8 cellular contexts compared by ENCODE assay signal in the genomic region with DNA sequence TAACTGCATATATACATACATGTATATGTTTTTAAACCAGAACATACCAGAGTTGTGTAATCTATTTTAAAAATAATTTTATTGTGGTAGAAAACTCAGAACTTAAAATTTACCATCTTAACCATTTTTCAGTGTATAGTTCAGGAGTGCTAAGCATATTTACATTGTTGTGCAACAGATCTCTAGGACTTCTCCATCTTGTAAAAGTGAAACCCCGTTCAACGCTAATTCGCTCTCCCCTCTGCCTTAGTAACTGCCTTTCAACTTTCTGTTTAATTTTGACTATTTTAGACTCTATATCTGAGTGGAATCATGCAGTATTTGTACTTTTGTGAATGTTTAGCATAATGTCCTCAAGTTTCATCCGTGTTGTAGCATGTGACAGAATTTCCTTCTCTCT. TPM values are rescaled to one million over a fixed set of nuclear protein-coding genes. Genes with fewer than 3 reads are reported as not detected.
DNase-seq lines count a peak whose midpoint lies in the region; ATAC-seq and TF ChIP-seq lines count a peak whose summit lies in the region.

No MANE protein-coding gene starts in this region.

- TF ChIP-seq POLR2A in HCT116 (IDR thresholded peaks at IDR 0.05; ENCODE audit: borderline replicate concordance, extremely low read depth, insufficient read depth, insufficient read length), result no peak

- H3K9me2 ChIP-seq in HCT116 (ENCODE audit: insufficient read depth) (no peaks in the 10 kb centered on the region), PC-9 (ENCODE audit: insufficient read depth) (no peaks in the 10 kb centered on the region)

- intact Hi-C loops in HCT116 (cut with micrococcal nuclease), result no loop called here
- intact Hi-C loops in PC-9 (cut with micrococcal nuclease; ENCODE audit: unreplicated experiment), result no loop called here

- TF ChIP-seq RAD21 in HCT116 (IDR thresholded peaks at IDR 0.05; ENCODE audit: low read depth), result no peak

- DNase-seq in GM10248 (ENCODE audit: extremely low spot score), result peak; percentile 28
- no peak for DNase-seq in HCT116 (ENCODE audit: low read depth, low spot score)
- no peak for DNase-seq in PC-9
- no peak for DNase-seq in NCI-H2107 treated with DMSO at 0.1 percent for 48 hours (lab: John Stamatoyannopoulos, UW; ENCODE audit: unreplicated experiment)
- no peak for DNase-seq in foreskin keratinocyte
- no peak for DNase-seq in NCI-H1436 (lab: John Stamatoyannopoulos, UW)

- H3K27me3 ChIP-seq in HCT116 (ENCODE audit: insufficient read depth, low read length), result no peaks in the 10 kb centered on the region
- no peaks in the 10 kb centered on the region for H3K27me3 ChIP-seq in PC-9 (ENCODE audit: insufficient read depth, low read depth)
- H3K27me3 ChIP-seq in mononuclear cell (ENCODE audit: insufficient read depth, low read length), result no peaks in the 10 kb centered on the region
- H3K27me3 ChIP-seq in foreskin keratinocyte, result no peaks in the 10 kb centered on the region

- H3F3A ChIP-seq in PC-9 (ENCODE audit: insufficient read depth, low read depth), result peaks cover 11% of the 10 kb centered on the region

- H4K20me1 ChIP-seq in HCT116 (ENCODE audit: insufficient read depth) (no peaks in the 10 kb centered on the region), PC-9 (ENCODE audit: insufficient read depth) (no peaks in the 10 kb centered on the region)

- POLR2A ChIA-PET in GM10248 (lab: Yijun Ruan, JAX), result no interaction called here
- POLR2A ChIA-PET in HCT116 (lab: Charles Lee), result no interaction called here
- POLR2A ChIA-PET in PC-9 (lab: Charles Lee; ENCODE audit: unreplicated experiment), result no interaction called here

- TF ChIP-seq CTCF in GM10248 (IDR thresholded peaks at IDR 0.05; ENCODE audit: control extremely low read depth, extremely low read depth, low read depth, missing control alignments), result no peak
- TF ChIP-seq CTCF in HCT116 (IDR thresholded peaks at IDR 0.05 in 2 of 3, conservative IDR thresholded peaks at IDR 0.05 in 1 of 3; ENCODE audit: borderline replicate concordance in 1 of 3, insufficient read depth in 1 of 3, low read depth in 2 of 3, low read length in 2 of 3), result no peak
- no peak for TF ChIP-seq CTCF in PC-9 (conservative IDR thresholded peaks at IDR 0.05)
- TF ChIP-seq CTCF in foreskin keratinocyte (conservative IDR thresholded peaks at IDR 0.05), result no peak

- H3K9ac ChIP-seq in HCT116 (ENCODE audit: low read length), result no peak overlapping the region

- H2AFZ ChIP-seq in HCT116 (ENCODE audit: low read depth, low read length, poor library complexity, severe bottlenecking), result peak overlapping the region; percentile 44
- no peak overlapping the region for H2AFZ ChIP-seq in PC-9

- peak overlapping the region; percentile 80 for H3K4me2 ChIP-seq in HCT116 (ENCODE audit: low read length)
- peak overlapping the region; percentile 82 for H3K4me2 ChIP-seq in PC-9

- CTCF ChIA-PET in GM10248 (lab: Yijun Ruan, JAX) (interaction anchor here (1.9 kb wide), 1 partner anchor 66 kb away, joined by 7 read pairs; no protein-coding TSS in a partner anchor), HCT116 (lab: Charles Lee) (no interaction called here), PC-9 (lab: Charles Lee) (interaction anchor here (0.6 kb wide), 1 partner anchor 21 kb away, joined by 5 read pairs; no protein-coding TSS in a partner anchor)

- RAD21 ChIA-PET in HCT116 (lab: Charles Lee; ENCODE audit: low non-redundant PET in 1 of 2, low total read pairs in 2 of 2, uncharacterized antibody in 2 of 2, unreplicated experiment in 2 of 2), result no interaction called here

- ATAC-seq in HCT116 (no peak), HG03571 (IDR thresholded peaks at IDR 0.05; ENCODE audit: unreplicated experiment) (no peak), foreskin keratinocyte (no peak)

- peaks cover 0 to 22% of the 10 kb centered on the region in 2 experiments; a peak in 3 of 4 replicates for H3K4me1 ChIP-seq in HCT116 (ENCODE audit: control insufficient read depth in 1 of 2, insufficient read depth in 2 of 2, low read length in 2 of 2)
- peaks cover 38% of the 10 kb centered on the region for H3K4me1 ChIP-seq in PC-9 (replicated peaks; ENCODE audit: insufficient read depth)
- H3K4me1 ChIP-seq in mononuclear cell (ENCODE audit: insufficient read depth, low read length), result peaks cover 15% of the 10 kb centered on the region
- peaks cover 8% of the 10 kb centered on the region for H3K4me1 ChIP-seq in foreskin keratinocyte

- H3K27ac ChIP-seq in HCT116 (ENCODE audit: low read depth, low read length), result no peak overlapping the region
- H3K27ac ChIP-seq in PC-9, result no peak overlapping the region
- no peak overlapping the region for H3K27ac ChIP-seq in foreskin keratinocyte

- BruUV-seq in HCT116 (replicated peaks; lab: Mats Ljungman, UMichigan) (no TSS peak), PC-9 (replicated peaks; lab: Mats Ljungman, UMichigan) (no TSS peak)

- no peaks in the 10 kb centered on the region for H3K36me3 ChIP-seq in HCT116 (ENCODE audit: control insufficient read depth in 1 of 2, insufficient read depth in 2 of 2, low read length in 2 of 2)
- H3K36me3 ChIP-seq in PC-9 (ENCODE audit: low read depth), result no peaks in the 10 kb centered on the region

- H3K4me3 ChIP-seq in HCT116 (replicated peaks in 1 of 2; ENCODE audit: low read depth in 1 of 2, low read length in 2 of 2) (0 out of 4 replicates have a peak overlapping the region, but pooled peaks of 1 of the 2 experiments have one; percentile 2), PC-9 (peak overlapping the region; percentile 56; the same call in 1 of the 2 replicates), mononuclear cell (ENCODE audit: low read length) (peak overlapping the region; percentile 35)

- H3K9me3 ChIP-seq in HCT116 (ENCODE audit: control insufficient read depth in 1 of 2, insufficient read depth in 1 of 2, low read depth in 1 of 2, low read length in 2 of 2) (no peaks in the 10 kb centered on the region), PC-9 (ENCODE audit: insufficient read depth, low read depth) (no peaks in the 10 kb centered on the region), mononuclear cell (ENCODE audit: low read depth, low read length) (no peaks in the 10 kb centered on the region)

- H3K79me2 ChIP-seq in HCT116 (ENCODE audit: insufficient read depth, low read length) (no peaks in the 10 kb centered on the region), PC-9 (ENCODE audit: low read depth) (no peaks in the 10 kb centered on the region)

TF ChIP-seq in HCT116, 20 proteins besides CTCF, POLR2A, EP300 and RAD21 (continues in another document):
- TF ChIP-seq EGR1 (IDR thresholded peaks at IDR 0.05; ENCODE audit: low read depth) (no peak), JUND (IDR thresholded peaks at IDR 0.05) (no peak), POLR2AphosphoS5 (IDR thresholded peaks at IDR 0.05; ENCODE audit: low read depth, low read length) (no peak), ELF1 (IDR thresholded peaks at IDR 0.05; ENCODE audit: borderline replicate concordance, low read depth) (no peak), TCF7L2 (IDR thresholded peaks at IDR 0.05; ENCODE audit: borderline replicate concordance, extremely low read depth, insufficient read depth, insufficient read length) (no peak), SP1 (IDR thresholded peaks at IDR 0.05; ENCODE audit: low read depth) (no peak), SRF (IDR thresholded peaks at IDR 0.05; ENCODE audit: low read depth) (no peak)
- TF ChIP-seq, protein P1, sequence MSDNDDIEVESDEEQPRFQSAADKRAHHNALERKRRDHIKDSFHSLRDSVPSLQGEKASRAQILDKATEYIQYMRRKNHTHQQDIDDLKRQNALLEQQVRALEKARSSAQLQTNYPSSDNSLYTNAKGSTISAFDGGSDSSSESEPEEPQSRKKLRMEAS (IDR thresholded peaks at IDR 0.05), result no peak
- TF ChIP-seq, protein P2, sequence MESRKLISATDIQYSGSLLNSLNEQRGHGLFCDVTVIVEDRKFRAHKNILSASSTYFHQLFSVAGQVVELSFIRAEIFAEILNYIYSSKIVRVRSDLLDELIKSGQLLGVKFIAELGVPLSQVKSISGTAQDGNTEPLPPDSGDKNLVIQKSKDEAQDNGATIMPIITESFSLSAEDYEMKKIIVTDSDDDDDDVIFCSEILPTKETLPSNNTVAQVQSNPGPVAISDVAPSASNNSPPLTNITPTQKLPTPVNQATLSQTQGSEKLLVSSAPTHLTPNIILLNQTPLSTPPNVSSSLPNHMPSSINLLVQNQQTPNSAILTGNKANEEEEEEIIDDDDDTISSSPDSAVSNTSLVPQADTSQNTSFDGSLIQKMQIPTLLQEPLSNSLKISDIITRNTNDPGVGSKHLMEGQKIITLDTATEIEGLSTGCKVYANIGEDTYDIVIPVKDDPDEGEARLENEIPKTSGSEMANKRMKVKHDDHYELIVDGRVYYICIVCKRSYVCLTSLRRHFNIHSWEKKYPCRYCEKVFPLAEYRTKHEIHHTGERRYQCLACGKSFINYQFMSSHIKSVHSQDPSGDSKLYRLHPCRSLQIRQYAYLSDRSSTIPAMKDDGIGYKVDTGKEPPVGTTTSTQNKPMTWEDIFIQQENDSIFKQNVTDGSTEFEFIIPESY (IDR thresholded peaks at IDR 0.05; ENCODE audit: extremely low read depth, insufficient replicate concordance, low read length), result no peak
- TF ChIP-seq, protein P3, sequence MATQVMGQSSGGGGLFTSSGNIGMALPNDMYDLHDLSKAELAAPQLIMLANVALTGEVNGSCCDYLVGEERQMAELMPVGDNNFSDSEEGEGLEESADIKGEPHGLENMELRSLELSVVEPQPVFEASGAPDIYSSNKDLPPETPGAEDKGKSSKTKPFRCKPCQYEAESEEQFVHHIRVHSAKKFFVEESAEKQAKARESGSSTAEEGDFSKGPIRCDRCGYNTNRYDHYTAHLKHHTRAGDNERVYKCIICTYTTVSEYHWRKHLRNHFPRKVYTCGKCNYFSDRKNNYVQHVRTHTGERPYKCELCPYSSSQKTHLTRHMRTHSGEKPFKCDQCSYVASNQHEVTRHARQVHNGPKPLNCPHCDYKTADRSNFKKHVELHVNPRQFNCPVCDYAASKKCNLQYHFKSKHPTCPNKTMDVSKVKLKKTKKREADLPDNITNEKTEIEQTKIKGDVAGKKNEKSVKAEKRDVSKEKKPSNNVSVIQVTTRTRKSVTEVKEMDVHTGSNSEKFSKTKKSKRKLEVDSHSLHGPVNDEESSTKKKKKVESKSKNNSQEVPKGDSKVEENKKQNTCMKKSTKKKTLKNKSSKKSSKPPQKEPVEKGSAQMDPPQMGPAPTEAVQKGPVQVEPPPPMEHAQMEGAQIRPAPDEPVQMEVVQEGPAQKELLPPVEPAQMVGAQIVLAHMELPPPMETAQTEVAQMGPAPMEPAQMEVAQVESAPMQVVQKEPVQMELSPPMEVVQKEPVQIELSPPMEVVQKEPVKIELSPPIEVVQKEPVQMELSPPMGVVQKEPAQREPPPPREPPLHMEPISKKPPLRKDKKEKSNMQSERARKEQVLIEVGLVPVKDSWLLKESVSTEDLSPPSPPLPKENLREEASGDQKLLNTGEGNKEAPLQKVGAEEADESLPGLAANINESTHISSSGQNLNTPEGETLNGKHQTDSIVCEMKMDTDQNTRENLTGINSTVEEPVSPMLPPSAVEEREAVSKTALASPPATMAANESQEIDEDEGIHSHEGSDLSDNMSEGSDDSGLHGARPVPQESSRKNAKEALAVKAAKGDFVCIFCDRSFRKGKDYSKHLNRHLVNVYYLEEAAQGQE (IDR thresholded peaks at IDR 0.05; ENCODE audit: low read depth), result no peak

RNA-seq across cellular contexts. Expression of a gene that starts 51.8 kb away (rescaled TPM):
- 177 TPM for total RNA-seq in HCT116 (2021; ENCODE audit: unreplicated experiment)
- polyA plus RNA-seq in HCT116 (2012), result 146 and 156 TPM in 2 replicates
- 117 and 152 TPM in 2 replicates for total RNA-seq in PC-9 (2021)
- total RNA-seq in mononuclear cell, result 109 TPM
- 572 and 684 TPM in 2 replicates for total RNA-seq in foreskin keratinocyte
- 543 and 590 TPM in 2 replicates for polyA plus RNA-seq in foreskin keratinocyte
